8 cellular contexts compared by ENCODE assay signal in genomic region chr19:55674841-55675660, GRCh38. TPM values are rescaled to one million over a fixed set of nuclear protein-coding genes. Genes with fewer than 3 reads are reported as not detected.
A peak's percentile ranks its signal among the peaks of the same experiment; 100 is the strongest.
DNase-seq lines count a peak whose midpoint lies in the region; ATAC-seq, FAIRE-seq and TF ChIP-seq lines count a peak whose summit lies in the region.

TSS of gene EPN1 (plus strand) at chr19:55675226. CDS start at chr19:55678628, 3,402 bp downstream.

- H3K27ac Mint-ChIP-seq in activated T-cell treated with anti-CD3 and anti-CD28 coated beads, Interleukin-2, amount 50 U/mL, for 72 hours: peak within 1 kb of the TSS; percentile 96

- H3K79me2 ChIP-seq in Karpas-422 (ENCODE audit: low read length): peaks cover 84% of the 10 kb centered on the region

- no peaks in the 10 kb centered on the region for H3K9me3 Mint-ChIP-seq in activated T-cell treated with anti-CD3 and anti-CD28 coated beads, Interleukin-2, amount 50 U/mL, for 72 hours

- H3K4me1 Mint-ChIP-seq in activated T-cell treated with anti-CD3 and anti-CD28 coated beads, Interleukin-2, amount 50 U/mL, for 72 hours (ENCODE audit: low read depth): peaks cover 56% of the 10 kb centered on the region

- H3K4me1 ChIP-seq in Karpas-422 (ENCODE audit: low read length) (peaks cover 76% of the 10 kb centered on the region), esophagus squamous epithelium (peaks cover 34 to 78% (median 40%) of the 10 kb centered on the region in 3 donors)

- peak within 1 kb of the TSS; percentile 92 for H3K4me2 ChIP-seq in Karpas-422 (ENCODE audit: low read depth, low read length, poor library complexity, severe bottlenecking)

- 0% methylated on average over 1 to 5 of the region's 101 CpGs for WGBS in esophagus squamous epithelium, 2 donors

- intact Hi-C loops in esophagus squamous epithelium (cut with DNase I): no loop called here

- FAIRE-seq in RCC 7860 (lab: Jason Lieb, UNC): no peak

- no peaks in the 10 kb centered on the region for H3K9me2 ChIP-seq in Karpas-422 (replicated peaks; ENCODE audit: insufficient read depth, low read length)

- peaks cover 8 to 25% of the 10 kb centered on the region in 2 donors for H3K36me3 Mint-ChIP-seq in activated T-cell treated with anti-CD3 and anti-CD28 coated beads, Interleukin-2, amount 50 U/mL, for 72 hours (ENCODE audit: insufficient read depth in 2 of 2)

- H2AFZ ChIP-seq in Karpas-422 (ENCODE audit: low read length): no peak within 1 kb of the TSS; the same call in 1 of the 2 replicates

- peak within 1 kb of the TSS; percentile 93 to 94 for H3K4me3 Mint-ChIP-seq in activated T-cell treated with anti-CD3 and anti-CD28 coated beads, Interleukin-2, amount 50 U/mL, for 72 hours

- DNase-seq in DMS79 (lab: John Stamatoyannopoulos, UW) (peak; percentile 90), Karpas-422 (peak; percentile 100), RCC 7860 (ENCODE audit: low spot score) (peak; percentile 84), esophagus squamous epithelium (lab: John Stamatoyannopoulos, UW) (peak; percentile 79), myocyte (ENCODE audit: low read depth) (peak; percentile 95)
- DNase-seq in activated T-cell treated with anti-CD3 and anti-CD28 coated beads, Interleukin-2, amount 50 U/mL, for 72 hours: peak; percentile 98
- peak; percentile 94 to 98 for DNase-seq in stimulated activated CD8-positive, alpha-beta memory T cell treated with anti-CD3 and anti-CD28 coated beads, Interleukin-7, amount 100 ng/mL, for 4 hours (ENCODE audit: low read depth in 2 of 2)

- no peaks in the 10 kb centered on the region for H3K27me3 Mint-ChIP-seq in activated T-cell treated with anti-CD3 and anti-CD28 coated beads, Interleukin-2, amount 50 U/mL, for 72 hours (ENCODE audit: low read depth)

- H3K4me3 ChIP-seq in Karpas-422 (ENCODE audit: low read length): peak within 1 kb of the TSS; percentile 82
- H3K4me3 ChIP-seq in esophagus squamous epithelium: peak within 1 kb of the TSS; percentile 61 to 100 (median 78)

- H3K27ac ChIP-seq in Karpas-422 (ENCODE audit: low read length) (peak within 1 kb of the TSS; percentile 94), esophagus squamous epithelium (peak within 1 kb of the TSS; percentile 82 to 96 (median 92))

- H3K9me3 ChIP-seq in Karpas-422 (ENCODE audit: low read length) (no peaks in the 10 kb centered on the region), esophagus squamous epithelium (no peaks in the 10 kb centered on the region)

- no peak for TF ChIP-seq CTCF in esophagus squamous epithelium (IDR thresholded peaks at IDR 0.05)

- peak within 1 kb of the TSS; percentile 93 for H3K9ac ChIP-seq in Karpas-422 (ENCODE audit: low read length)

- ATAC-seq in GM21825 (IDR thresholded peaks at IDR 0.05; ENCODE audit: unreplicated experiment): peak; percentile 54
- ATAC-seq in activated T-cell treated with anti-CD3 and anti-CD28 coated beads, Interleukin-2, amount 50 U/mL, for 72 hours (replicated peaks in 1 of 2): peak; percentile 93 to 96

- TF ChIP-seq POLR2A in esophagus squamous epithelium (IDR thresholded peaks at IDR 0.05): peak in 2 of 4 donors; percentile 14 to 69

- H3K27me3 ChIP-seq in Karpas-422 (ENCODE audit: low read length) (no peaks in the 10 kb centered on the region), esophagus squamous epithelium (no peaks in the 10 kb centered on the region)

- H3K36me3 ChIP-seq in Karpas-422 (ENCODE audit: insufficient read depth, low read length): peaks cover 24% of the 10 kb centered on the region
- H3K36me3 ChIP-seq in esophagus squamous epithelium: peaks cover 23 to 70% (median 27%) of the 10 kb centered on the region in 3 donors

- H4K20me1 ChIP-seq in Karpas-422 (ENCODE audit: insufficient read depth, low read depth, low read length): peaks cover 53% of the 10 kb centered on the region

RNA-seq across cellular contexts. Expression of gene EPN1, which starts in this region (rescaled TPM):
- total RNA-seq in Karpas-422 (2014; rRNA removed; shearing (Covaris generic); ENCODE audit: low replicate concordance): 21.2 and 52.5 TPM in 2 replicates
- total RNA-seq in activated T-cell treated with anti-CD3 and anti-CD28 coated beads, Interleukin-2, amount 50 U/mL, for 72 hours: 10 to 100 TPM; 33.8 to 40.5 TPM
- total RNA-seq in esophagus squamous epithelium (100 to 1,000 TPM in 1 of 4 donors, 10 to 100 TPM in 3; 52.1 to 168 (median 77.4) TPM), myocyte (73.4 and 93.4 TPM in 2 replicates)
- 121 TPM for polyA plus RNA-seq in myocyte (2012)

Comparison
In these comparisons a context has a peak if more than half of its experiments do, and no peak if none do; other contexts are left out.
1. Peak in every context shown above with its lines: DNase-seq, ATAC-seq, H3K4me3 ChIP-seq and H3K27ac ChIP-seq.